In the genomic region with DNA sequence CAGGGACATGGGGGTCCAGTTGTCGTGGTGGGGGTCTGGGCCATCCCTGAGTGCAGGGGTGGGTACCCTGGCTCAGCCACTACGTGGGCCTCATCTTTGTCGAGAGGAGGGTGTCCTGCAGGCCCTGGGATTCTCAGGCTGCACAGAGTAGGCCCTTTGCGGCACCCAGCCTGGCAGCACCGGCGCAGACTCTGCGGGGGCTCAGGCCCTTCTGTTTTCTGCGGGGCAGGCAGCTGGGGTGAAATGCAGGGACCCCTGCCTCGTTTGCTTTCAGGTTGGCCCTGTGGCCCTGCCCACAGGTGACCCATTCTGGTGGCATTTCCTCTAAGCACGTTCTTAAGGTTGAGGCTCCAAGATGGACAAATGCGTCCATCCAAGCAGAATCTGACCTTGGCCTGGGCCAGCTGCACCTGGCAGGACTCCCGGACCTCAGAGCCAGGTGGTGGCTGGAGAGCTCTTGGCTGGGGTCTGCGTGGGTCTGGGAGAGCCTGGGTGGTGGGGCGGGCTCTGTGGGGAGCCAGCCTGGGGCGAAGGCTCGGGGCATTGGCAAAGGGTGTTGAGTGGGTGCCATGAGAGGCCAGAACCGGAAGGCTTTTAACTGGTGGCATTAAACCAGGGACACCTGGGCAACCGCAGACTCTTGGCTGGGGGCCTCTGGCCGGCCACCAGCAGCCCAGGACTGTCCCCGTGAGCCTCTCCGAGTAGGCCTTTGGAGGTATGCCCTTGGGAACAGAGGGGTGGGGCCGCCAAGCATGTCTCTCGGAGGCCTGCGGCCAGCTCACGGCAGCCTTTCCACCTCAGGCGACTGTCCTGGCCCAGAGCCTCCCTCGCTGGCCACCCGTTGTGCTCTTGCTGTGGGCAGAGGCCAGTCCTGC, we compare ENCODE assay signal across 32 cellular contexts. TPM values are rescaled to one million over a fixed set of nuclear protein-coding genes. Genes with fewer than 3 reads are reported as not detected.
DNase-seq lines count a peak whose midpoint lies in the region; ATAC-seq, FAIRE-seq and TF ChIP-seq lines count a peak whose summit lies in the region.
"Had no signal": no experiment of that assay in that cellular context is flagged by ENCODE, and none has a peak within 500 bp of the region (broad histone marks: within the 10 kb centered on the region; RNA-seq: fewer than 3 reads in every experiment).

No MANE protein-coding gene starts in this region.

- no peak overlapping the region for H3K4me2 ChIP-seq in K562 (ENCODE audit: insufficient read depth, low read length)
- H3K4me2 ChIP-seq: A549 had no signal

- CTCF ChIA-PET in K562 (lab: Yijun Ruan, JAX; ENCODE audit: low intra/inter-chr PET ratio), result no interaction called here

- no peak for TF ChIP-seq EP300 in K562 (IDR thresholded peaks at IDR 0.05; ENCODE audit: low read length)

- H3K4me3 ChIP-seq in K562 (no peak overlapping the region), prostate gland (no peak overlapping the region), ascending aorta (no peak overlapping the region)
- H3K4me3 ChIP-seq: A549, cardiac muscle cell, ovary, SK-N-MC, spleen, tibial artery, vagina had no signal

- in situ Hi-C loops in K562 (cut with MboI), result no loop called here

- BruUV-seq in K562 (replicated peaks; lab: Mats Ljungman, UMichigan), result no TSS peak

- FAIRE-seq in K562 (lab: Jason Lieb, UNC), result no peak
- FAIRE-seq: A549, astrocyte, GM12892, H54 had no signal

- peaks cover 0 to 37% of the 10 kb centered on the region in 2 experiments; a peak in 1 of 5 replicates for H3K4me1 ChIP-seq in K562 (replicated peaks in 1 of 2; ENCODE audit: control insufficient read depth in 2 of 2, insufficient read depth in 2 of 2, low read length in 2 of 2)
- no peaks in the 10 kb centered on the region for H3K4me1 ChIP-seq in prostate gland (replicated peaks)
- H3K4me1 ChIP-seq in ascending aorta, result no peaks in the 10 kb centered on the region
- H3K4me1 ChIP-seq: A549, spleen, tibial artery, vagina had no signal

- no peaks in the 10 kb centered on the region for H3K79me2 ChIP-seq in K562 (ENCODE audit: control insufficient read depth, insufficient read depth, low read length)

- H3K36me3 ChIP-seq in K562 (ENCODE audit: control insufficient read depth, insufficient read depth, low read length), result peaks cover 80% of the 10 kb centered on the region; the same call in 2 of the 3 replicates
- H3K36me3 ChIP-seq in prostate gland, result peaks cover 0 to 11% of the 10 kb centered on the region in 2 donors
- H3K36me3 ChIP-seq in ascending aorta, result peaks cover 80 to 98% of the 10 kb centered on the region in 2 donors
- H3K36me3 ChIP-seq: ovary had no signal

- no peak for ATAC-seq in K562
- peak; percentile 92 for ATAC-seq in left ventricle myocardium superior
- ATAC-seq in HG03135 (IDR thresholded peaks at IDR 0.05; ENCODE audit: unreplicated experiment), result no peak
- ATAC-seq in activated CD4-positive, CD25-positive, alpha-beta regulatory T cell treated with anti-CD3 and anti-CD28 coated beads, Interleukin-2, amount 50 U/mL, for 24 hours, result no peak
- ATAC-seq: A549; effector memory CD8-positive, alpha-beta T cell; stimulated activated naive CD8-positive, alpha-beta T cell treated with anti-CD3 and anti-CD28 coated beads, Interleukin-15, amount 100 ng/mL, for 72 hours had no signal

- H3K27me3 ChIP-seq in K562 (ENCODE audit: control insufficient read depth in 2 of 2, insufficient read depth in 2 of 2, low read length in 2 of 2) (no peaks in the 10 kb centered on the region), prostate gland (replicated peaks; ENCODE audit: insufficient read depth) (no peaks in the 10 kb centered on the region), ascending aorta (no peaks in the 10 kb centered on the region)
- H3K27me3 ChIP-seq: cardiac muscle cell, ovary, spleen, tibial artery, vagina had no signal

- H3K9me1 ChIP-seq in K562 (ENCODE audit: control insufficient read depth, insufficient read depth, low read length), result peaks cover 2% of the 10 kb centered on the region

- DNase-seq in C1 segment of cervical spinal cord (lab: John Stamatoyannopoulos, UW) (peak in 9 of 14 donors; percentile 11 to 77 (median 55)), K562 (ENCODE audit: extremely low read depth in 1 of 4, low spot score in 3 of 4) (no peak), left ventricle myocardium superior (peak; percentile 83), prostate gland (ENCODE audit: low spot score) (peak; percentile 43), glomerular visceral epithelial cell (ENCODE audit: extremely low spot score) (no peak), ascending aorta (ENCODE audit: low spot score in 2 of 2) (no peak)
- DNase-seq: activated CD4-positive, CD25-positive, alpha-beta regulatory T cell; activated gamma-delta T cell; activated naive CD8-positive, alpha-beta T cell treated with anti-CD3 and anti-CD28 coated beads, Interleukin-2, amount 10 ng/mL, durations not matched to agents 7 days and 5 days; activated T-cell treated with anti-CD3 and anti-CD28 coated beads, Interleukin-2, amount 50 U/mL, for 24 hours; AML-193; DMS153; effector memory CD8-positive, alpha-beta T cell; NCI-H1436; NCI-H2081 treated with DMSO at 0.1 percent for 48 hours; NCI-H446; NCI-H748 treated with DMSO at 0.1 percent for 48 hours; spleen; stimulated activated CD8-positive, alpha-beta memory T cell treated with anti-CD3 and anti-CD28 coated beads, Interleukin-4, amount 100 ng/mL, for 48 hours; stimulated activated naive CD8-positive, alpha-beta T cell treated with anti-CD3 and anti-CD28 coated beads, Interleukin-15, amount 100 ng/mL, for 72 hours; tibial artery had no signal

- POLR2A ChIA-PET in K562 (lab: Yijun Ruan, JAX), result interaction anchor here (1.0 to 1.8 kb wide), 3 partner anchors 9 to 16 kb away, joined by 3 to 5 read pairs (median 4); no protein-coding TSS in a partner anchor

- no peak for TF ChIP-seq CTCF in K562 (IDR thresholded peaks at IDR 0.05 in 2 of 3, conservative IDR thresholded peaks at IDR 0.05 in 1 of 3; ENCODE audit: insufficient read depth in 2 of 3, low read depth in 1 of 3, low read length in 3 of 3)
- no peak for TF ChIP-seq CTCF in prostate gland (IDR thresholded peaks at IDR 0.05)
- TF ChIP-seq CTCF in ascending aorta (IDR thresholded peaks at IDR 0.05), result no peak

- intact Hi-C loops in K562 (cut with micrococcal nuclease) (no loop called here), left ventricle myocardium superior (cut with micrococcal nuclease) (no loop called here), prostate gland (cut with DNase I) (loop anchor here (10.0 kb wide), 1 partner anchor 338 kb away; no protein-coding TSS in a partner anchor), ascending aorta (cut with DNase I) (no loop called here)

- no peak overlapping the region for H2AFZ ChIP-seq in K562 (ENCODE audit: low read depth, low read length)

- no peak for TF ChIP-seq RAD21 in K562 (CRISPR knock-in tag; conservative IDR thresholded peaks at IDR 0.05 in 1 of 2, IDR thresholded peaks at IDR 0.05 in 1 of 2)

- TF ChIP-seq POLR2A in K562 (conservative IDR thresholded peaks at IDR 0.05) (no peak), prostate gland (IDR thresholded peaks at IDR 0.05) (no peak)

- WGBS in K562 (ENCODE audit: insufficient coverage, low coverage, missing lambda C conversion rate), result 89% methylated on average over 23 of the region's 28 CpGs
- WGBS in prostate gland, result 76% methylated on average over 23 of the region's 28 CpGs

- H3K9ac ChIP-seq in K562 (ENCODE audit: insufficient read depth in 1 of 2, low read depth in 2 of 2, low read length in 2 of 2), result peak overlapping the region in 1 of 2 experiments; percentile 45; a peak in 1 of 4 replicates

- H3K9me3 ChIP-seq in K562 (replicated peaks; ENCODE audit: control insufficient read depth, insufficient read depth, low read depth, low read length), result no peaks in the 10 kb centered on the region
- no peaks in the 10 kb centered on the region for H3K9me3 ChIP-seq in prostate gland
- H3K9me3 ChIP-seq in ascending aorta, result no peaks in the 10 kb centered on the region
- H3K9me3 ChIP-seq: A549, ovary, spleen, tibial artery, vagina had no signal

- no peaks in the 10 kb centered on the region; the same call in 1 of the 2 replicates for H4K20me1 ChIP-seq in K562 (replicated peaks; ENCODE audit: control insufficient read depth, insufficient read depth, low read length)

- H3K27ac ChIP-seq in K562 (ENCODE audit: extremely low read depth, low read depth, low read length), result no peak overlapping the region
- no peak overlapping the region for H3K27ac ChIP-seq in prostate gland
- H3K27ac ChIP-seq in ascending aorta, result no peak overlapping the region
- H3K27ac ChIP-seq: A549, cardiac muscle cell, HL-60, ovary, SK-N-MC, spleen, tibial artery, vagina had no signal

RNA-seq across cellular contexts. Expression of gene PRSS27, which starts 16.9 kb away (rescaled TPM):
- 0.83 and 2.0 TPM in 2 replicates for total RNA-seq in K562 (2011; cell fraction: chromatin; rRNA removed; ENCODE audit: low replicate concordance)
- total RNA-seq in K562 (2011; cell fraction: nucleolus; rRNA removed), result 1.6 and 2.0 TPM in 2 replicates
- total RNA-seq in K562 (2011; cell fraction: nucleoplasm; rRNA removed), result 1.4 and 1.5 TPM in 2 replicates
- total RNA-seq in K562 (2014; rRNA removed) (0.09 and 0.29 TPM in 2 replicates), K562 (2014; rRNA removed; fragmentation: Illumina TruSeq; extraction: Trizol) (not detected in 2 replicates), K562 (2015; rRNA removed; fragmentation: Illumina TruSeq; extraction: Trizol) (0.15 and 0.18 TPM in 2 replicates), K562 (2021) (0.16 and 0.20 TPM in 2 replicates), left ventricle myocardium superior (0.12 TPM), prostate gland (1 to 10 TPM; 1.9 to 6.9 TPM), ascending aorta (not detected)
- polyA plus RNA-seq in K562 (2011; rRNA removed) (0.20 TPM in 2 replicates), K562 (2014; fragmentation: Illumina TruSeq; extraction: Trizol) (0.11 TPM in 1 of 2 replicates, not detected in the other), K562 (2014; fragmentation: Nextera tagmentation; extraction: Ambion mirVana) (not detected), K562 (2014; rRNA removed) (0.22 TPM in 1 of 2 replicates, not detected in the other)
- polyA plus RNA-seq in K562 (2011; cell fraction: cytosol; rRNA removed), result 0.19 and 0.86 TPM in 2 replicates
- polyA plus RNA-seq in K562 (2011; cell fraction: nucleus; rRNA removed), result 0.65 and 0.77 TPM in 2 replicates
- polyA plus RNA-seq in K562 (2012), result 0.26 and 1.3 TPM in 2 replicates
- polyA minus RNA-seq in K562 (2011; rRNA and poly(A)+ RNA removed), result 0.07 and 0.15 TPM in 2 replicates
- not detected in 2 replicates for polyA minus RNA-seq in K562 (2011; cell fraction: cytosol; rRNA and poly(A)+ RNA removed)
- 0.44 and 0.67 TPM in 2 replicates for polyA minus RNA-seq in K562 (2011; cell fraction: nucleus; rRNA and poly(A)+ RNA removed)

RNA-seq across cellular contexts. Expression of gene KCTD5, which starts 20.8 kb away (rescaled TPM):
- total RNA-seq in K562 (2011; cell fraction: chromatin; rRNA removed; ENCODE audit: low replicate concordance), result 43.6 and 59.1 TPM in 2 replicates
- total RNA-seq in K562 (2011; cell fraction: nucleolus; rRNA removed), result 40.1 and 50.7 TPM in 2 replicates
- total RNA-seq in K562 (2011; cell fraction: nucleoplasm; rRNA removed), result 31.7 and 32.9 TPM in 2 replicates
- 34.5 and 48.7 TPM in 2 replicates for total RNA-seq in K562 (2014; rRNA removed)
- total RNA-seq in K562 (2014; rRNA removed; fragmentation: Illumina TruSeq; extraction: Trizol), result 15.4 and 17.2 TPM in 2 replicates
- 30.9 and 32.3 TPM in 2 replicates for total RNA-seq in K562 (2015; rRNA removed; fragmentation: Illumina TruSeq; extraction: Trizol)
- 39.0 and 40.0 TPM in 2 replicates for total RNA-seq in K562 (2021)
- polyA plus RNA-seq in K562 (2011; rRNA removed), result 36.1 and 37.5 TPM in 2 replicates
- 49.9 and 152 TPM in 2 replicates for polyA plus RNA-seq in K562 (2011; cell fraction: cytosol; rRNA removed)
- polyA plus RNA-seq in K562 (2011; cell fraction: nucleus; rRNA removed), result 19.7 and 24.6 TPM in 2 replicates
- polyA plus RNA-seq in K562 (2012), result 27.5 and 34.3 TPM in 2 replicates
- polyA plus RNA-seq in K562 (2014; fragmentation: Illumina TruSeq; extraction: Trizol), result 31.2 and 39.2 TPM in 2 replicates
- 1 to 10 TPM in 1 of 2 experiments, under 1 TPM in 1; 0.73 to 1.6 TPM for polyA plus RNA-seq in K562 (2014; fragmentation: Nextera tagmentation; extraction: Ambion mirVana)
- 58.0 and 58.3 TPM in 2 replicates for polyA plus RNA-seq in K562 (2014; rRNA removed)
- polyA minus RNA-seq in K562 (2011; rRNA and poly(A)+ RNA removed), result 17.2 and 25.7 TPM in 2 replicates
- 17.5 and 19.7 TPM in 2 replicates for polyA minus RNA-seq in K562 (2011; cell fraction: cytosol; rRNA and poly(A)+ RNA removed)
- 18.7 and 23.8 TPM in 2 replicates for polyA minus RNA-seq in K562 (2011; cell fraction: nucleus; rRNA and poly(A)+ RNA removed)
- 10.4 TPM for total RNA-seq in left ventricle myocardium superior
- total RNA-seq in prostate gland, result 10 to 100 TPM; 24.1 to 55.0 TPM
- 10.5 TPM for total RNA-seq in ascending aorta

RNA-seq across cellular contexts. Expression of gene SRRM2, which starts 49.3 kb away (rescaled TPM):
- total RNA-seq in K562 (2011; cell fraction: chromatin; rRNA removed; ENCODE audit: low replicate concordance), result 1,596 and 1,670 TPM in 2 replicates
- 1,139 and 1,167 TPM in 2 replicates for total RNA-seq in K562 (2011; cell fraction: nucleolus; rRNA removed)
- total RNA-seq in K562 (2011; cell fraction: nucleoplasm; rRNA removed), result 1,487 and 2,488 TPM in 2 replicates
- 81.1 and 85.3 TPM in 2 replicates for total RNA-seq in K562 (2014; rRNA removed)
- 79.2 and 79.9 TPM in 2 replicates for total RNA-seq in K562 (2014; rRNA removed; fragmentation: Illumina TruSeq; extraction: Trizol)
- 70.6 and 91.2 TPM in 2 replicates for total RNA-seq in K562 (2015; rRNA removed; fragmentation: Illumina TruSeq; extraction: Trizol)
- total RNA-seq in K562 (2021), result 413 and 466 TPM in 2 replicates
- polyA plus RNA-seq in K562 (2011; rRNA removed), result 82.5 and 179 TPM in 2 replicates
- polyA plus RNA-seq in K562 (2011; cell fraction: cytosol; rRNA removed), result 102 and 119 TPM in 2 replicates
- polyA plus RNA-seq in K562 (2011; cell fraction: nucleus; rRNA removed), result 1,748 and 2,419 TPM in 2 replicates
- 391 and 584 TPM in 2 replicates for polyA plus RNA-seq in K562 (2012)
- polyA plus RNA-seq in K562 (2014; fragmentation: Illumina TruSeq; extraction: Trizol), result 517 and 558 TPM in 2 replicates
- 10 to 100 TPM; 26.7 to 27.6 TPM for polyA plus RNA-seq in K562 (2014; fragmentation: Nextera tagmentation; extraction: Ambion mirVana)
- polyA plus RNA-seq in K562 (2014; rRNA removed), result 463 and 563 TPM in 2 replicates
- polyA minus RNA-seq in K562 (2011; rRNA and poly(A)+ RNA removed), result 72.4 and 72.8 TPM in 2 replicates
- polyA minus RNA-seq in K562 (2011; cell fraction: cytosol; rRNA and poly(A)+ RNA removed), result 155 and 244 TPM in 2 replicates
- polyA minus RNA-seq in K562 (2011; cell fraction: nucleus; rRNA and poly(A)+ RNA removed), result 233 and 249 TPM in 2 replicates
- total RNA-seq in left ventricle myocardium superior, result 292 TPM
- 100 to 1,000 TPM; 287 to 714 TPM for total RNA-seq in prostate gland
- total RNA-seq in ascending aorta, result 359 TPM

Comparison
In these comparisons a context has a peak if more than half of its experiments do, and no peak if none do; other contexts are left out.
1. DNase-seq: peak in C1 segment of cervical spinal cord (9 of 14), left ventricle myocardium superior (single experiment) and prostate gland (single experiment); none in K562 (0 of 4), glomerular visceral epithelial cell (single experiment) and ascending aorta (0 of 2).